ENCODE assay signal across 8 cellular contexts in the genomic region with DNA sequence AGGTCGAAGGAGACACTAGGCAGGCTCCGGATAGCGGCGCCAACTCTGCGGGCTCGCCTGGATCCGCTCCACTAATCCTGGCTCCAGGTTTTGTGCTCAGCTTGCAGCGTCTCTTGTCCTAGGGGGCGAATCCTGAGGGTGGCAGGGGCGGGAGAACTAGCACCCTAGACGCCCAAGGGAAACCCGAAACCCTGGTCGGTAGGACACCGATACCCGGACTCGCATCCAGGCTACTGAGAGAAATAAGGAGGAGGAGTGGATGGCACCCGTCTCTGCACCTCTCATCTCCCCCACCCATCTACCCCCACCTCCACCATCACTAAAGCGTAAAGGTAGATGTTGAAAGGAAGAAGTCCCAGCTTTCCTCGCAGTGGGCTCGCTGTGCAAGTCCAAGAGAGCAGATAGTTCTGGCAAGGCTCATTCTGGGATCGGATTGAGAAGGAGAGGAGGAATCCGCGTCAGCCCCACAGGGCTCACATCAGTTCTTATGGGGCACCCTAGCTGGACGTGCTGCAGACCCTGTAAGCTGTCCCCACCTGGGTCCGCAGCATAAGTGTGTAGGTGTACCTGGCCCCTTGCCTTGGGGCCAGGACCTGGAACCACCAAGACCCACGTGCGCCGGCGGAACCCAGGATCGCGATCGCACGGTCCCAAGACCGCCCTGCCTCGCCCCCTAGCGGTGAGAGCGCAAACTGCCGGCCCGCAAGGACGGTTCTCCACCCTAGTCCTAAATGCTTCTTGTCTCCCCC. TPM values are rescaled to one million over a fixed set of nuclear protein-coding genes. Genes with fewer than 3 reads are reported as not detected.
DNase-seq lines count a peak whose midpoint lies in the region; ATAC-seq and TF ChIP-seq lines count a peak whose summit lies in the region.

No MANE protein-coding gene starts in this region.

- no peaks in the 10 kb centered on the region for H3K9me3 ChIP-seq in mucosa of descending colon

- CTCF ChIA-PET in HEK293T (lab: Yijun Ruan, JAX) = interaction anchor here (0.7 to 1.5 kb wide), 6 partner anchors 13 to 102 kb away, joined by 3 to 4 read pairs (median 3); no protein-coding TSS in a partner anchor
- CTCF ChIA-PET in activated CD8-positive, alpha-beta T cell treated with anti-CD3 and anti-CD28 coated beads for 36 hours (lab: Charles Lee) = interaction anchor here (0.9 to 6.3 kb wide), 19 partner anchors 8 to 161 kb away, joined by 3 to 31 read pairs (median 4); partner anchors contain the start of gene ACTR5

- H3K9me3 Mint-ChIP-seq in activated CD8-positive, alpha-beta T cell treated with anti-CD3 and anti-CD28 coated beads for 36 hours = peaks cover 3% of the 10 kb centered on the region
- no peaks in the 10 kb centered on the region for H3K9me3 Mint-ChIP-seq in effector memory CD8-positive, alpha-beta T cell

- DNase-seq in COLO829 (ENCODE audit: low spot score) = peak; percentile 74
- peak; percentile 86 for DNase-seq in HEK293T (ENCODE audit: extremely low spot score)
- DNase-seq in NCI-H446 treated with DMSO at 0.1 percent for 48 hours (lab: John Stamatoyannopoulos, UW) = peak; percentile 51
- DNase-seq in activated CD8-positive, alpha-beta T cell treated with anti-CD3 and anti-CD28 coated beads for 36 hours = peak; percentile 86
- peak; percentile 72 to 79 (median 76) for DNase-seq in effector memory CD8-positive, alpha-beta T cell
- peak; percentile 69 to 79 (median 71) for DNase-seq in mucosa of descending colon
- DNase-seq in stimulated activated CD8-positive, alpha-beta memory T cell treated with anti-CD3 and anti-CD28 coated beads, Interleukin-4, amount 100 ng/mL, for 24 hours (ENCODE audit: low read depth) = peak; percentile 73

- H3K27me3 Mint-ChIP-seq in activated CD8-positive, alpha-beta T cell treated with anti-CD3 and anti-CD28 coated beads for 36 hours = peaks cover 87% of the 10 kb centered on the region
- H3K27me3 Mint-ChIP-seq in effector memory CD8-positive, alpha-beta T cell = peaks cover 87 to 100% of the 10 kb centered on the region in 2 donors

- H3K36me3 ChIP-seq in mucosa of descending colon (ENCODE audit: low read depth) = no peaks in the 10 kb centered on the region

- H3K4me3 Mint-ChIP-seq in activated CD8-positive, alpha-beta T cell treated with anti-CD3 and anti-CD28 coated beads for 36 hours = peak overlapping the region; percentile 55
- H3K4me3 Mint-ChIP-seq in effector memory CD8-positive, alpha-beta T cell = peak overlapping the region; percentile 76 to 78

- intact Hi-C loops in activated CD8-positive, alpha-beta T cell treated with anti-CD3 and anti-CD28 coated beads for 36 hours (cut with micrococcal nuclease) = loop anchor here (2.0 kb wide), 1 partner anchor 84 kb away; no protein-coding TSS in a partner anchor
- intact Hi-C loops in mucosa of descending colon (cut with DNase I, micrococcal nuclease) = no loop called here

- H3K4me3 ChIP-seq in mucosa of descending colon = no peak overlapping the region

- peaks cover 44% of the 10 kb centered on the region for H3K4me1 Mint-ChIP-seq in activated CD8-positive, alpha-beta T cell treated with anti-CD3 and anti-CD28 coated beads for 36 hours (ENCODE audit: low read depth)
- H3K4me1 Mint-ChIP-seq in effector memory CD8-positive, alpha-beta T cell (ENCODE audit: low read depth in 2 of 2) = peaks cover 45 to 48% of the 10 kb centered on the region in 2 donors

- POLR2A ChIA-PET in HEK293T (lab: Yijun Ruan, JAX) = no interaction called here
- POLR2A ChIA-PET in activated CD8-positive, alpha-beta T cell treated with anti-CD3 and anti-CD28 coated beads for 36 hours (lab: Charles Lee) = interaction anchor here (1.1 kb wide), 1 partner anchor 75 kb away, joined by 3 read pairs; no protein-coding TSS in a partner anchor

- H3K4me1 ChIP-seq in mucosa of descending colon (ENCODE audit: low read depth) = peaks cover 13% of the 10 kb centered on the region

- H3K27ac Mint-ChIP-seq in activated CD8-positive, alpha-beta T cell treated with anti-CD3 and anti-CD28 coated beads for 36 hours = no peak overlapping the region
- H3K27ac Mint-ChIP-seq in effector memory CD8-positive, alpha-beta T cell = no peak overlapping the region

- peak; percentile 77 for ATAC-seq in activated CD8-positive, alpha-beta T cell treated with anti-CD3 and anti-CD28 coated beads for 36 hours
- peak; percentile 77 for ATAC-seq in effector memory CD8-positive, alpha-beta T cell (replicated peaks)
- ATAC-seq in mucosa of descending colon (peak; percentile 88), GM19397 (IDR thresholded peaks at IDR 0.05; ENCODE audit: unreplicated experiment) (no peak)

- H3K36me3 Mint-ChIP-seq in activated CD8-positive, alpha-beta T cell treated with anti-CD3 and anti-CD28 coated beads for 36 hours (ENCODE audit: low read depth) = no peaks in the 10 kb centered on the region
- H3K36me3 Mint-ChIP-seq in effector memory CD8-positive, alpha-beta T cell (ENCODE audit: insufficient read depth) = peaks cover 37% of the 10 kb centered on the region

- TF ChIP-seq CTCF in activated CD8-positive, alpha-beta T cell treated with anti-CD3 and anti-CD28 coated beads for 36 hours (IDR thresholded peaks at IDR 0.05) = peak; percentile 99
- peak; percentile 96 for TF ChIP-seq CTCF in mucosa of descending colon (IDR thresholded peaks at IDR 0.05)

TF ChIP-seq in HEK293T, 16 proteins besides CTCF, POLR2A, EP300 and RAD21:
- peak; percentile 81 for TF ChIP-seq L3MBTL2 (conservative IDR thresholded peaks at IDR 0.05)
- no peak for TF ChIP-seq LEF1 (IDR thresholded peaks at IDR 0.05; ENCODE audit: borderline replicate concordance)
- TF ChIP-seq, protein P1, sequence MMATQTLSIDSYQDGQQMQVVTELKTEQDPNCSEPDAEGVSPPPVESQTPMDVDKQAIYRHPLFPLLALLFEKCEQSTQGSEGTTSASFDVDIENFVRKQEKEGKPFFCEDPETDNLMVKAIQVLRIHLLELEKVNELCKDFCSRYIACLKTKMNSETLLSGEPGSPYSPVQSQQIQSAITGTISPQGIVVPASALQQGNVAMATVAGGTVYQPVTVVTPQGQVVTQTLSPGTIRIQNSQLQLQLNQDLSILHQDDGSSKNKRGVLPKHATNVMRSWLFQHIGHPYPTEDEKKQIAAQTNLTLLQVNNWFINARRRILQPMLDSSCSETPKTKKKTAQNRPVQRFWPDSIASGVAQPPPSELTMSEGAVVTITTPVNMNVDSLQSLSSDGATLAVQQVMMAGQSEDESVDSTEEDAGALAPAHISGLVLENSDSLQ (IDR thresholded peaks at IDR 0.05) = no peak
- no peak for TF ChIP-seq TARDBP (IDR thresholded peaks at IDR 0.05)
- TF ChIP-seq FOXA1 (IDR thresholded peaks at IDR 0.05) = no peak
- 0 out of 2 replicates have a peak, but pooled peaks have one; percentile 68 for TF ChIP-seq FOXM1 (IDR thresholded peaks at IDR 0.05; ENCODE audit: borderline replicate concordance)
- TF ChIP-seq NFRKB (IDR thresholded peaks at IDR 0.05) = no peak
- TF ChIP-seq ZNF384 (IDR thresholded peaks at IDR 0.05) = no peak
- TF ChIP-seq CTBP1 (IDR thresholded peaks at IDR 0.05; ENCODE audit: borderline replicate concordance) = no peak
TF ChIP-seq in HEK293T: peak in this region for 2.

RNA-seq across cellular contexts. Expression of gene SLC32A1, which starts 6.9 kb away (rescaled TPM):
- total RNA-seq in activated CD8-positive, alpha-beta T cell treated with anti-CD3 and anti-CD28 coated beads for 36 hours = not detected
- under 1 TPM in 1 of 3 donors, not detected in 2; 0.17 TPM for total RNA-seq in mucosa of descending colon

RNA-seq across cellular contexts. Expression of gene ACTR5, which starts 17.1 kb away (rescaled TPM):
- total RNA-seq in activated CD8-positive, alpha-beta T cell treated with anti-CD3 and anti-CD28 coated beads for 36 hours = 1 to 10 TPM; 7.1 to 7.4 TPM
- 1 to 10 TPM; 6.0 to 8.1 (median 7.9) TPM for total RNA-seq in mucosa of descending colon
